Comparison of ENCODE assay signal across 20 cellular contexts in genomic region chr3:118951089-118951488, GRCh38.
"Had no signal": no experiment of that assay in that cellular context is flagged by ENCODE, and none has a peak within 500 bp of the region (broad histone marks: within the 10 kb centered on the region; RNA-seq: fewer than 3 reads in every experiment).

No MANE protein-coding gene starts in this region.

- H3K27ac Mint-ChIP-seq: IgD-negative memory B cell had no signal

- ATAC-seq: K562, Panc1, PC-3 had no signal

- DNase-seq: Kasumi-1, MM.1S, NCI-H1092 treated with DMSO at 0.1 percent for 48 hours, NCI-H1436, NCI-H187, NCI-H2029, NCI-H2081 treated with DMSO at 0.1 percent for 48 hours, NCI-H2171, NCI-H226, NCI-H446, NCI-H510A, NCI-H524 treated with DMSO at 0.1 percent for 48 hours, NCI-H69, NCI-H774, PC-3, SHP77, SK-N-SH had no signal

- H3K4me3 Mint-ChIP-seq: IgD-negative memory B cell had no signal

- H3K4me1 Mint-ChIP-seq: IgD-negative memory B cell had no signal

- H3K9me3 Mint-ChIP-seq: IgD-negative memory B cell had no signal

- H3K36me3 Mint-ChIP-seq: IgD-negative memory B cell had no signal
